In the genomic region with DNA sequence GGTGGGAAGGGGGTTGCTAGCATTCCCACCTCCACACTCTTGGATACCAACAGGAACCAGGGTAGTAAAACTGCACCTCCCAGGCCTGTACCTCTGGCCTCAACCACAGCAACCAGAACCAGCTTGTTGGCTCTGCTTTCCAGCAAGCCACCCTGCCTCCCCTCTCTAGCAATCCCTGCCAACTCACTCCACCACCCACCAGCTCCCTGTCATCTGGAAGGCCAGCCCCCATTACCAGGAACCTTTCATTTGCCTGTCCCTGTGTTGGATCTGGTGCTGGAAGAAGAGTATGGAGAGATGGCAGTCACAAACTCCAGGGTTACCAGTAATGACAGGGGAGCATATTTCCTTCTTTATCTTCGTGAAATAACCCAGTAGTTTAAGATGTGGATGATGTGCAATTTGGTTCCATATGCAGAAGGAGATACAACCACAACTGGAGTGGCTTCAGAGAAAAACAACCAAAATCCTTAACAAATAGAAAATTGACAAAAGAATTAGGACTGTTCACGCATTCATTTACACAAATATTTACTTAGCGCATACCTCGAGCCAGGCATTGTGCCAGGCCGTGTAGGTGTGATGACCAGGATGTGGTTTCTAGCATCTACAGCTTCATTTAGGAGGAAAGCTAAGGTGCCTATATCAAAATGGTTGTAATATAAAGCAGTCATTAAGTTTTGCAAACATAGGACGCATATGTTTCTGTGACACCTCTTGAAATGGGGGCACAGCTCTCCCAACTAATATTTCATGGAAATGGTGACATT, we compare ENCODE assay signal across 11 cellular contexts. TPM values are rescaled to one million over a fixed set of nuclear protein-coding genes. Genes with fewer than 3 reads are reported as not detected.
DNase-seq lines count a peak whose midpoint lies in the region; ATAC-seq and TF ChIP-seq lines count a peak whose summit lies in the region.
"Had no signal": no experiment of that assay in that cellular context is flagged by ENCODE, and none has a peak within 500 bp of the region (broad histone marks: within the 10 kb centered on the region; RNA-seq: fewer than 3 reads in every experiment).

No MANE protein-coding gene starts in this region.

- no peaks in the 10 kb centered on the region for H3K79me1 ChIP-seq in neuronal stem cell (ENCODE audit: low read depth, low read length)

- H3K14ac ChIP-seq in neuronal stem cell (ENCODE audit: low read length) = no peak overlapping the region

- BruUV-seq in HCT116 (replicated peaks; lab: Mats Ljungman, UMichigan) = no TSS peak

- no peaks in the 10 kb centered on the region for H3K79me2 ChIP-seq in HCT116 (ENCODE audit: insufficient read depth, low read length)

- intact Hi-C loops in HCT116 (cut with micrococcal nuclease) = no loop called here

- POLR2A ChIA-PET in HCT116 (lab: Charles Lee) = no interaction called here

- H2BK120ac ChIP-seq in neuronal stem cell (ENCODE audit: low read depth, low read length) = no peak overlapping the region

- no peak for ATAC-seq in HCT116
- no peak for ATAC-seq in GM18502 (IDR thresholded peaks at IDR 0.05; ENCODE audit: poor library complexity, unreplicated experiment)
- no peak for ATAC-seq in HG02884 (IDR thresholded peaks at IDR 0.05; ENCODE audit: unreplicated experiment)

- no peak overlapping the region for H4K91ac ChIP-seq in neuronal stem cell (ENCODE audit: low read depth, low read length, poor library complexity)

- H3K9me3 ChIP-seq in HCT116 (ENCODE audit: control insufficient read depth in 1 of 2, insufficient read depth in 1 of 2, low read depth in 1 of 2, low read length in 2 of 2) (no peaks in the 10 kb centered on the region), neuronal stem cell (replicated peaks in 1 of 2; ENCODE audit: control insufficient read depth in 2 of 2, insufficient read depth in 1 of 2, low read depth in 1 of 2, low read length in 2 of 2) (no peaks in the 10 kb centered on the region)

- H2BK12ac ChIP-seq in neuronal stem cell (ENCODE audit: low read length) = no peak overlapping the region

- CTCF ChIA-PET in HCT116 (lab: Charles Lee) = interaction anchor here (0.9 kb wide), 1 partner anchor 20 kb away, joined by 3 read pairs; no protein-coding TSS in a partner anchor

- H3K4me1 ChIP-seq in HCT116 (ENCODE audit: control insufficient read depth in 1 of 2, insufficient read depth in 2 of 2, low read length in 2 of 2) (peaks cover 35 to 55% of the 10 kb centered on the region in 2 experiments), neuronal stem cell (ENCODE audit: control insufficient read depth in 2 of 2, insufficient read depth in 1 of 2, low read depth in 1 of 2, low read length in 2 of 2) (peaks cover 8 to 11% of the 10 kb centered on the region in 2 donors)

- no CpG with 5 or more reads among the region's 6 CpGs for WGBS in neuronal stem cell (ENCODE audit: extremely low coverage in 2 of 2, insufficient read length in 2 of 2, insufficient replicate concordance in 1 of 2), 2 donors

- H3K4me3 ChIP-seq in HCT116 (replicated peaks in 1 of 2; ENCODE audit: low read depth in 1 of 2, low read length in 2 of 2) (no peak overlapping the region), neuronal stem cell (ENCODE audit: low read length in 2 of 2) (no peak overlapping the region)

- H2AFZ ChIP-seq in HCT116 (ENCODE audit: low read depth, low read length, poor library complexity, severe bottlenecking) (no peak overlapping the region), neuronal stem cell (ENCODE audit: low read length) (no peak overlapping the region)

- H3K9me2 ChIP-seq in HCT116 (ENCODE audit: insufficient read depth) = no peaks in the 10 kb centered on the region

- peak; percentile 18 for DNase-seq in NCI-H345 (lab: John Stamatoyannopoulos, UW)
- no peak for DNase-seq in NCI-H345 treated with DMSO at 0.1 percent for 48 hours (lab: John Stamatoyannopoulos, UW; ENCODE audit: unreplicated experiment)
- no peak for DNase-seq in HCT116 (ENCODE audit: low read depth, low spot score)
- DNase-seq in SW480 (ENCODE audit: low spot score) = peak; percentile 84
- DNase-seq in neuronal stem cell (ENCODE audit: low spot score) = no peak
- no peak for DNase-seq in cerebellar nuclear complex (lab: John Stamatoyannopoulos, UW)
- DNase-seq: activated CD4-positive, alpha-beta T cell treated with anti-CD3 and anti-CD28 coated beads for 1 hour; DMS79; NCI-H446 had no signal

- TF ChIP-seq POLR2A in HCT116 (IDR thresholded peaks at IDR 0.05; ENCODE audit: borderline replicate concordance, extremely low read depth, insufficient read depth, insufficient read length) = no peak

- H2AK5ac ChIP-seq in neuronal stem cell (ENCODE audit: low read depth, low read length) = no peak overlapping the region

- H3K27me3 ChIP-seq in HCT116 (ENCODE audit: insufficient read depth, low read length) = no peaks in the 10 kb centered on the region
- H3K27me3 ChIP-seq in neuronal stem cell (ENCODE audit: control insufficient read depth in 3 of 3, insufficient read depth in 3 of 3, low read depth in 1 of 3, low read length in 3 of 3) = peaks cover 0 to 48% (median 4%) of the 10 kb centered on the region in 3 experiments

- no peaks in the 10 kb centered on the region for H3K36me3 ChIP-seq in HCT116 (ENCODE audit: control insufficient read depth in 1 of 2, insufficient read depth in 2 of 2, low read length in 2 of 2)
- no peaks in the 10 kb centered on the region for H3K36me3 ChIP-seq in neuronal stem cell (replicated peaks in 1 of 2; ENCODE audit: control insufficient read depth in 2 of 2, insufficient read depth in 2 of 2, low read length in 2 of 2)

- H3K4me2 ChIP-seq in HCT116 (ENCODE audit: low read length) = peak overlapping the region; percentile 34
- H3K4me2 ChIP-seq in neuronal stem cell (ENCODE audit: insufficient read depth, low read length, poor library complexity, severe bottlenecking) = no peak overlapping the region

- H2BK5ac ChIP-seq in neuronal stem cell (ENCODE audit: low read length) = no peak overlapping the region

- no peak overlapping the region for H2BK15ac ChIP-seq in neuronal stem cell (ENCODE audit: low read length)

- TF ChIP-seq RAD21 in HCT116 (IDR thresholded peaks at IDR 0.05; ENCODE audit: low read depth) = no peak

- H3K18ac ChIP-seq in neuronal stem cell (ENCODE audit: low read length) = no peak overlapping the region

- H3K9ac ChIP-seq in HCT116 (ENCODE audit: low read length) = no peak overlapping the region
- peak overlapping the region; percentile 3 for H3K9ac ChIP-seq in neuronal stem cell (ENCODE audit: low read depth, low read length, poor library complexity)

- H3K27ac ChIP-seq in HCT116 (ENCODE audit: low read depth, low read length) (0 out of 2 replicates have a peak overlapping the region, but pooled peaks have one; percentile 29), neuronal stem cell (replicated peaks; ENCODE audit: low read length) (no peak overlapping the region)

- H4K20me1 ChIP-seq in HCT116 (ENCODE audit: insufficient read depth) = no peaks in the 10 kb centered on the region

- H4K8ac ChIP-seq in neuronal stem cell (ENCODE audit: low read depth, low read length) = no peak overlapping the region

- RAD21 ChIA-PET in HCT116 (lab: Charles Lee; ENCODE audit: low non-redundant PET in 1 of 2, low total read pairs in 2 of 2, uncharacterized antibody in 2 of 2, unreplicated experiment in 2 of 2) = no interaction called here

- no peak for TF ChIP-seq CTCF in HCT116 (IDR thresholded peaks at IDR 0.05 in 2 of 3, conservative IDR thresholded peaks at IDR 0.05 in 1 of 3; ENCODE audit: borderline replicate concordance in 1 of 3, insufficient read depth in 1 of 3, low read depth in 2 of 3, low read length in 2 of 3)

- no peak overlapping the region for H3K4ac ChIP-seq in neuronal stem cell (ENCODE audit: low read length)

- H3K23ac ChIP-seq in neuronal stem cell (ENCODE audit: low read depth, low read length, poor library complexity) = no peak overlapping the region

TF ChIP-seq in HCT116, 20 proteins besides CTCF, POLR2A, EP300 and RAD21:
- TF ChIP-seq ELF1 (IDR thresholded peaks at IDR 0.05; ENCODE audit: borderline replicate concordance, low read depth) = no peak
- no peak for TF ChIP-seq SIN3A (IDR thresholded peaks at IDR 0.05; ENCODE audit: low read depth)
- no peak for TF ChIP-seq POLR2AphosphoS5 (IDR thresholded peaks at IDR 0.05; ENCODE audit: low read depth, low read length)
- TF ChIP-seq EZH2phosphoT487 (IDR thresholded peaks at IDR 0.05; ENCODE audit: borderline replicate concordance) = no peak
- TF ChIP-seq REST (IDR thresholded peaks at IDR 0.05; ENCODE audit: low read depth) = no peak
- TF ChIP-seq JUND (IDR thresholded peaks at IDR 0.05) = no peak
- TF ChIP-seq ZNF274 (IDR thresholded peaks at IDR 0.05; ENCODE audit: low read depth, low read length) = no peak
- TF ChIP-seq ZFX (IDR thresholded peaks at IDR 0.05) = no peak
- TF ChIP-seq FOSL1 (IDR thresholded peaks at IDR 0.05; ENCODE audit: low read depth) = no peak
TF ChIP-seq in HCT116: peak in this region for 0.

RNA-seq across cellular contexts. Expression of gene B4GALNT3, which starts 3.4 kb away (rescaled TPM):
- total RNA-seq in HCT116 (2021; ENCODE audit: unreplicated experiment) = 18.2 TPM
- polyA plus RNA-seq in HCT116 (2012) = 9.1 and 10.6 TPM in 2 replicates
- 17.1 TPM for polyA plus RNA-seq in neuronal stem cell (2013, experiment 1 of 2)
- 16.0 TPM for polyA plus RNA-seq in neuronal stem cell (2013, experiment 2 of 2)

Comparison
In these comparisons a context has a peak if more than half of its experiments do, and no peak if none do; other contexts are left out.
1. DNase-seq: peak in NCI-H345 (single experiment) and SW480 (single experiment); none in NCI-H345 treated with DMSO at 0.1 percent for 48 hours (single experiment), HCT116 (single experiment), neuronal stem cell (single experiment) and cerebellar nuclear complex (0 of 2).